21 cellular contexts compared by ENCODE assay signal in genomic region chr6:12331474-12331873, GRCh38. TPM values are rescaled to one million over a fixed set of nuclear protein-coding genes. Genes with fewer than 3 reads are reported as not detected.
DNase-seq lines count a peak whose midpoint lies in the region; ATAC-seq and TF ChIP-seq lines count a peak whose summit lies in the region.
"Had no signal": no experiment of that assay in that cellular context is flagged by ENCODE, and none has a peak within 500 bp of the region (broad histone marks: within the 10 kb centered on the region; RNA-seq: fewer than 3 reads in every experiment).

No MANE protein-coding gene starts in this region.

- TF ChIP-seq POLR2A in prostate gland (IDR thresholded peaks at IDR 0.05), result no peak

- H3K9ac ChIP-seq in PC-3 (ENCODE audit: low read length), result no peak overlapping the region

- H3K9me3 Mint-ChIP-seq in Caco-2 (ENCODE audit: unreplicated experiment), result peaks cover 11% of the 10 kb centered on the region
- H3K9me3 Mint-ChIP-seq in immature natural killer cell, result no peaks in the 10 kb centered on the region
- peaks cover 0 to 5% of the 10 kb centered on the region in 2 donors for H3K9me3 Mint-ChIP-seq in stimulated activated naive B cell treated with anti-CD40 and anti-IgM and Interleukin-4, amounts not matched to agents 10 μg/mL and 1 μg/mL and 100 μg/mL, for 72 hours
- H3K9me3 Mint-ChIP-seq: activated naive CD8-positive, alpha-beta T cell treated with anti-CD3 and anti-CD28 coated beads, Interleukin-2, amount 10 ng/mL, durations not matched to agents 7 days and 5 days; activated T-helper 17 cell treated with anti-CD3 and anti-CD28 coated beads, Interleukin-2, amount 50 U/mL, for 72 hours; stimulated activated effector memory CD8-positive, alpha-beta T cell treated with anti-CD3 and anti-CD28 coated beads, Interleukin-12 subunit alpha, Interleukin-12 subunit beta, amount 100 ng/mL, for 72 hours; T-cell had no signal

- H3K79me2 ChIP-seq in PC-3 (ENCODE audit: low read length), result no peaks in the 10 kb centered on the region

- H3K4me3 ChIP-seq in Caco-2 (ENCODE audit: low read depth, low read length), result no peak overlapping the region
- no peak overlapping the region for H3K4me3 ChIP-seq in PC-3 (ENCODE audit: low read length)
- no peak overlapping the region for H3K4me3 ChIP-seq in prostate gland
- H3K4me3 ChIP-seq: sigmoid colon, thyroid gland had no signal

- intact Hi-C loops in Caco-2 (cut with micrococcal nuclease; ENCODE audit: unreplicated experiment), result loop anchor here (1.0 to 2.0 kb wide), 3 partner anchors 34 to 271 kb away; no protein-coding TSS in a partner anchor
- intact Hi-C loops in PC-3 (cut with micrococcal nuclease), result loop anchor here (1.0 kb wide), 1 partner anchor 12 kb away; no protein-coding TSS in a partner anchor
- intact Hi-C loops in prostate gland (cut with DNase I), result no loop called here

- POLR2A ChIA-PET in Caco-2 (lab: Charles Lee), result interaction anchor here (1.0 to 1.3 kb wide), 5 partner anchors 12 to 40 kb away, joined by 3 to 15 read pairs (median 5); partner anchors contain the start of gene EDN1
- POLR2A ChIA-PET in PC-3 (lab: Charles Lee; ENCODE audit: unreplicated experiment), result interaction anchor here (0.6 kb wide), 1 partner anchor 16 kb away, joined by 4 read pairs; no protein-coding TSS in a partner anchor

- H3K4me1 Mint-ChIP-seq in Caco-2 (ENCODE audit: low read depth, unreplicated experiment), result peaks cover 58% of the 10 kb centered on the region
- peaks cover 6 to 13% of the 10 kb centered on the region in 2 donors for H3K4me1 Mint-ChIP-seq in immature natural killer cell
- H3K4me1 Mint-ChIP-seq in stimulated activated naive B cell treated with anti-CD40 and anti-IgM and Interleukin-4, amounts not matched to agents 10 μg/mL and 1 μg/mL and 100 μg/mL, for 72 hours, result peaks cover 27 to 39% of the 10 kb centered on the region in 2 donors
- H3K4me1 Mint-ChIP-seq: activated T-helper 17 cell treated with anti-CD3 and anti-CD28 coated beads, Interleukin-2, amount 50 U/mL, for 72 hours; stimulated activated effector memory CD8-positive, alpha-beta T cell treated with anti-CD3 and anti-CD28 coated beads, Interleukin-12 subunit alpha, Interleukin-12 subunit beta, amount 100 ng/mL, for 72 hours had no signal

- H2AFZ ChIP-seq in PC-3 (ENCODE audit: low read length), result no peak overlapping the region

- peaks cover 7% of the 10 kb centered on the region for H3F3A ChIP-seq in PC-3 (ENCODE audit: low read length, unreplicated experiment)

- peak; percentile 58 to 62 for DNase-seq in Caco-2
- no peak for DNase-seq in PC-3
- DNase-seq in islet precursor cell, result peak; percentile 71
- DNase-seq in prostate gland (ENCODE audit: low spot score), result no peak
- no peak for DNase-seq in immature natural killer cell
- DNase-seq in cerebellar nuclear complex (lab: John Stamatoyannopoulos, UW), result no peak
- no peak for DNase-seq in stimulated activated naive B cell treated with anti-CD40 and anti-IgM and Interleukin-4, amounts not matched to agents 10 μg/mL and 1 μg/mL and 100 μg/mL, for 72 hours
- no peak for DNase-seq in activated T-cell treated with anti-CD3 and anti-CD28 coated beads, Interleukin-2, amount 50 U/mL, for 48 hours
- DNase-seq: activated CD4-positive, alpha-beta T cell treated with anti-CD3 and anti-CD28 coated beads for 4 hours; activated naive CD8-positive, alpha-beta T cell treated with anti-CD3 and anti-CD28 coated beads, Interleukin-2, amount 10 ng/mL, durations not matched to agents 7 days and 5 days; brain microvascular endothelial cell; CD4-positive, alpha-beta memory T cell; dermis blood vessel endothelial cell; naive thymus-derived CD4-positive, alpha-beta T cell; NCI-H1417 treated with DMSO at 0.1 percent for 48 hours; NCI-H526; sigmoid colon; T-cell had no signal

- H3K27ac ChIP-seq in PC-3 (ENCODE audit: low read length) (peak overlapping the region; percentile 43), prostate gland (peak overlapping the region; percentile 47 to 75)
- H3K27ac ChIP-seq: brain microvascular endothelial cell, thyroid gland had no signal

- WGBS in prostate gland, result 68% methylated on average over 2 of the region's 2 CpGs

- H3K27ac Mint-ChIP-seq in Caco-2 (ENCODE audit: unreplicated experiment) (peak overlapping the region; percentile 91), immature natural killer cell (no peak overlapping the region)
- no peak overlapping the region for H3K27ac Mint-ChIP-seq in stimulated activated naive B cell treated with anti-CD40 and anti-IgM and Interleukin-4, amounts not matched to agents 10 μg/mL and 1 μg/mL and 100 μg/mL, for 72 hours
- H3K27ac Mint-ChIP-seq: activated naive CD8-positive, alpha-beta T cell treated with anti-CD3 and anti-CD28 coated beads, Interleukin-2, amount 10 ng/mL, durations not matched to agents 7 days and 5 days; activated T-helper 17 cell treated with anti-CD3 and anti-CD28 coated beads, Interleukin-2, amount 50 U/mL, for 72 hours; naive thymus-derived CD4-positive, alpha-beta T cell; stimulated activated effector memory CD8-positive, alpha-beta T cell treated with anti-CD3 and anti-CD28 coated beads, Interleukin-12 subunit alpha, Interleukin-12 subunit beta, amount 100 ng/mL, for 72 hours; T-cell had no signal

- no peak overlapping the region for H3K4me2 ChIP-seq in PC-3 (ENCODE audit: low read length)

- H3K36me3 ChIP-seq in Caco-2 (ENCODE audit: control insufficient read depth, insufficient read depth, low read length) (no peaks in the 10 kb centered on the region), PC-3 (ENCODE audit: low read depth, low read length) (no peaks in the 10 kb centered on the region), prostate gland (no peaks in the 10 kb centered on the region)
- H3K36me3 ChIP-seq: brain microvascular endothelial cell, sigmoid colon, thyroid gland had no signal

- peak overlapping the region; percentile 34 for H3K4me3 Mint-ChIP-seq in Caco-2 (ENCODE audit: unreplicated experiment)
- H3K4me3 Mint-ChIP-seq in immature natural killer cell, result no peak overlapping the region
- H3K4me3 Mint-ChIP-seq in stimulated activated naive B cell treated with anti-CD40 and anti-IgM and Interleukin-4, amounts not matched to agents 10 μg/mL and 1 μg/mL and 100 μg/mL, for 72 hours, result no peak overlapping the region
- H3K4me3 Mint-ChIP-seq: activated naive CD8-positive, alpha-beta T cell treated with anti-CD3 and anti-CD28 coated beads, Interleukin-2, amount 10 ng/mL, durations not matched to agents 7 days and 5 days; activated T-helper 17 cell treated with anti-CD3 and anti-CD28 coated beads, Interleukin-2, amount 50 U/mL, for 72 hours; CD4-positive, alpha-beta memory T cell; naive thymus-derived CD4-positive, alpha-beta T cell; stimulated activated effector memory CD8-positive, alpha-beta T cell treated with anti-CD3 and anti-CD28 coated beads, Interleukin-12 subunit alpha, Interleukin-12 subunit beta, amount 100 ng/mL, for 72 hours; T-cell had no signal

- H3K9me3 ChIP-seq in Caco-2 (peaks cover 4% of the 10 kb centered on the region), PC-3 (ENCODE audit: low read length) (no peaks in the 10 kb centered on the region), prostate gland (no peaks in the 10 kb centered on the region)
- H3K9me3 ChIP-seq: sigmoid colon, thyroid gland had no signal

- H3K36me3 Mint-ChIP-seq in Caco-2 (ENCODE audit: insufficient read depth, unreplicated experiment) (peaks cover 24% of the 10 kb centered on the region), immature natural killer cell (no peaks in the 10 kb centered on the region)
- no peaks in the 10 kb centered on the region for H3K36me3 Mint-ChIP-seq in stimulated activated naive B cell treated with anti-CD40 and anti-IgM and Interleukin-4, amounts not matched to agents 10 μg/mL and 1 μg/mL and 100 μg/mL, for 72 hours
- H3K36me3 Mint-ChIP-seq: activated naive CD8-positive, alpha-beta T cell treated with anti-CD3 and anti-CD28 coated beads, Interleukin-2, amount 10 ng/mL, durations not matched to agents 7 days and 5 days; CD4-positive, alpha-beta memory T cell; stimulated activated effector memory CD8-positive, alpha-beta T cell treated with anti-CD3 and anti-CD28 coated beads, Interleukin-12 subunit alpha, Interleukin-12 subunit beta, amount 100 ng/mL, for 72 hours; T-cell had no signal

- CTCF ChIA-PET in Caco-2 (lab: Charles Lee) (interaction anchor here (0.6 to 1.8 kb wide), 6 partner anchors 28 to 173 kb away, joined by 3 to 9 read pairs (median 4); partner anchors contain the start of gene EDN1), PC-3 (lab: Charles Lee) (interaction anchor here (0.6 kb wide), 1 partner anchor 273 kb away, joined by 3 read pairs; no protein-coding TSS in a partner anchor)

- ATAC-seq in PC-3, result no peak
- no peak for ATAC-seq in stimulated activated naive B cell treated with anti-CD40 and anti-IgM and Interleukin-4, amounts not matched to agents 10 μg/mL and 1 μg/mL and 100 μg/mL, for 72 hours (replicated peaks)
- ATAC-seq: activated T-helper 17 cell treated with anti-CD3 and anti-CD28 coated beads, Interleukin-2, amount 50 U/mL, for 72 hours; naive thymus-derived CD4-positive, alpha-beta T cell; stimulated activated effector memory CD8-positive, alpha-beta T cell treated with anti-CD3 and anti-CD28 coated beads, Interleukin-12 subunit alpha, Interleukin-12 subunit beta, amount 100 ng/mL, for 72 hours; T-cell had no signal

- H3K9me2 ChIP-seq in PC-3 (replicated peaks; ENCODE audit: low read length), result no peaks in the 10 kb centered on the region

- no peaks in the 10 kb centered on the region for H4K20me1 ChIP-seq in PC-3 (ENCODE audit: low read length)

- H3K27me3 ChIP-seq in Caco-2 (replicated peaks; ENCODE audit: control insufficient read depth, insufficient read depth, low read length), result no peaks in the 10 kb centered on the region; the same call in 1 of the 2 replicates
- no peaks in the 10 kb centered on the region for H3K27me3 ChIP-seq in PC-3 (ENCODE audit: low read length)
- no peaks in the 10 kb centered on the region for H3K27me3 ChIP-seq in prostate gland (replicated peaks; ENCODE audit: insufficient read depth)
- H3K27me3 ChIP-seq: brain microvascular endothelial cell, sigmoid colon, thyroid gland had no signal

- TSS peak; percentile 94 for BruUV-seq in Caco-2 (replicated peaks; lab: Mats Ljungman, UMichigan)
- BruUV-seq in PC-3 (replicated peaks; lab: Mats Ljungman, UMichigan), result TSS peak; percentile 37

- peaks cover 44% of the 10 kb centered on the region for H3K4me1 ChIP-seq in Caco-2
- peaks cover 58% of the 10 kb centered on the region for H3K4me1 ChIP-seq in PC-3 (ENCODE audit: insufficient read depth, low read length)
- peaks cover 6% of the 10 kb centered on the region for H3K4me1 ChIP-seq in prostate gland (replicated peaks)
- H3K4me1 ChIP-seq: thyroid gland had no signal

- no peak for TF ChIP-seq CTCF in Caco-2 (IDR thresholded peaks at IDR 0.05; ENCODE audit: insufficient read depth in 1 of 2, low read depth in 1 of 2, low read length in 1 of 2, severe bottlenecking in 1 of 2, unreplicated experiment in 1 of 2)
- TF ChIP-seq CTCF in PC-3 (conservative IDR thresholded peaks at IDR 0.05; ENCODE audit: low read depth, low read length), result no peak
- no peak for TF ChIP-seq CTCF in prostate gland (IDR thresholded peaks at IDR 0.05)

- H3K27me3 Mint-ChIP-seq in Caco-2 (ENCODE audit: insufficient read depth, unreplicated experiment), result no peaks in the 10 kb centered on the region
- peaks cover 2 to 6% (median 5%) of the 10 kb centered on the region in 3 donors for H3K27me3 Mint-ChIP-seq in immature natural killer cell (ENCODE audit: low read depth in 3 of 3)
- H3K27me3 Mint-ChIP-seq in stimulated activated naive B cell treated with anti-CD40 and anti-IgM and Interleukin-4, amounts not matched to agents 10 μg/mL and 1 μg/mL and 100 μg/mL, for 72 hours, result peaks cover 6% of the 10 kb centered on the region in 2 donors

RNA-seq across cellular contexts. Expression of gene EDN1, which starts 41.3 kb away (rescaled TPM):
- total RNA-seq in Caco-2 (2022) (13.5 and 14.0 TPM in 2 replicates), PC-3 (2014; rRNA removed) (21.9 and 25.6 TPM in 2 replicates), prostate gland (10 to 100 TPM; 15.6 to 20.4 TPM)
- not detected for polyA plus RNA-seq in immature natural killer cell
- polyA plus RNA-seq: CD4-positive, alpha-beta memory T cell had no signal

Comparison
In these comparisons a context has a peak if more than half of its experiments do, and no peak if none do; other contexts are left out.
1. DNase-seq: peak in Caco-2 (2 of 2) and islet precursor cell (single experiment); none in PC-3 (single experiment), prostate gland (single experiment), immature natural killer cell (0 of 3), cerebellar nuclear complex (0 of 2), stimulated activated naive B cell treated with anti-CD40 and anti-IgM and Interleukin-4, amounts not matched to agents 10 μg/mL and 1 μg/mL and 100 μg/mL, for 72 hours (single experiment) and activated T-cell treated with anti-CD3 and anti-CD28 coated beads, Interleukin-2, amount 50 U/mL, for 48 hours (0 of 2).